In the genomic region with DNA sequence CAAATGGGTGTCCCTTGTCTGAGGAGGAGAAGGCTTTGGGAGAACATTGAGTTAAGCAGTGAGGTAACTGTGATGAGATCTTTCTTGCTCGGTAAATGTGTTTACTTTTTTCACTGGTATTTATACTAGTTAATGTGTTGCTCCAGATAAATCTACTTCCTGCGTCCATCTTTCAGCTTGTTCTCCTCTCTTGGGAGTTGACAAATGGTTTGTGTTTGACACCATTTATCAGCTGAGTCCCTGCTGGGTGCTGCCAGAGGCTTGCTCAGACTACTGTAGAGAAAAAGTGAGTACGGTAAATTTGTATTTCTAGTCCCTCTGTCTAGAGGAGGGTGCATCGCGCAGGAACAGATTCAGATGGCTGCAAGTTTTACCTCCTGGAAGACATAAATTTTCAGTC, we compare ENCODE assay signal across 18 cellular contexts. TPM values are rescaled to one million over a fixed set of nuclear protein-coding genes. Genes with fewer than 3 reads are reported as not detected.
A peak's percentile ranks its signal among the peaks of the same experiment; 100 is the strongest.
DNase-seq lines count a peak whose midpoint lies in the region; ATAC-seq and TF ChIP-seq lines count a peak whose summit lies in the region.
"Had no signal": no experiment of that assay in that cellular context is flagged by ENCODE, and none has a peak within 500 bp of the region (broad histone marks: within the 10 kb centered on the region; RNA-seq: fewer than 3 reads in every experiment).

No MANE protein-coding gene starts in this region.

- intact Hi-C loops in esophagus muscularis mucosa (cut with DNase I) (no loop called here), body of pancreas (cut with DNase I) (no loop called here)

- ATAC-seq in body of pancreas: no peak

- DNase-seq in NCI-H1436 (lab: John Stamatoyannopoulos, UW) (peak; percentile 10), NCI-H1436 treated with DMSO at 0.1 percent for 48 hours (lab: John Stamatoyannopoulos, UW) (no peak), NCI-H69 (lab: John Stamatoyannopoulos, UW) (peak; percentile 77), esophagus muscularis mucosa (ENCODE audit: extremely low spot score) (peak; percentile 75), body of pancreas (no peak), RWPE1 (ENCODE audit: low spot score) (no peak)
- DNase-seq in activated CD4-positive, alpha-beta T cell treated with anti-CD3 and anti-CD28 coated beads for 48 hours: no peak
- DNase-seq: Caco-2; CD4-positive, alpha-beta T cell; EL; GOT3; HFFc6; KBM-7; NCI-H1105 treated with DMSO at 0.1 percent for 48 hours; NCI-H446; NCI-H526 treated with DMSO at 0.1 percent for 48 hours; PC-9 had no signal

- H3K36me3 ChIP-seq in esophagus muscularis mucosa (no peaks in the 10 kb centered on the region), body of pancreas (replicated peaks in 1 of 2; ENCODE audit: insufficient read depth in 1 of 2, low read depth in 2 of 2) (no peaks in the 10 kb centered on the region)
- H3K36me3 ChIP-seq: SJSA1 had no signal

- CTCF ChIA-PET in RWPE1 (lab: Yijun Ruan, JAX): no interaction called here

- H3K27ac ChIP-seq in esophagus muscularis mucosa (replicated peaks in 1 of 4) (no peak overlapping the region), body of pancreas (no peak overlapping the region), RWPE1 (no peak overlapping the region)
- H3K27ac ChIP-seq: PC-9, SJSA1 had no signal

- TF ChIP-seq EP300 in esophagus muscularis mucosa (IDR thresholded peaks at IDR 0.05): no peak

- H3K9me3 ChIP-seq in esophagus muscularis mucosa (no peaks in the 10 kb centered on the region), body of pancreas (no peaks in the 10 kb centered on the region)
- H3K9me3 ChIP-seq: Caco-2, SJSA1 had no signal

- no peak for TF ChIP-seq POLR2A in esophagus muscularis mucosa (IDR thresholded peaks at IDR 0.05; ENCODE audit: low read depth)
- TF ChIP-seq POLR2A in body of pancreas (IDR thresholded peaks at IDR 0.05): no peak

- peaks cover 0 to 3% (median 0%) of the 10 kb centered on the region in 4 donors for H3K27me3 ChIP-seq in esophagus muscularis mucosa
- H3K27me3 ChIP-seq in body of pancreas: no peaks in the 10 kb centered on the region
- H3K27me3 ChIP-seq: SJSA1 had no signal

- POLR2A ChIA-PET in RWPE1 (lab: Yijun Ruan, JAX; ENCODE audit: low non-redundant PET): no interaction called here

- 51% methylated on average over 5 of the region's 5 CpGs for WGBS in esophagus muscularis mucosa
- 33 to 39% methylated on average over 5 of the region's 5 CpGs for WGBS in body of pancreas, 2 donors

- no peaks in the 10 kb centered on the region for H3K4me1 ChIP-seq in esophagus muscularis mucosa
- H3K4me1 ChIP-seq in body of pancreas: no peaks in the 10 kb centered on the region
- H3K4me1 ChIP-seq: Caco-2 had no signal

- no peak for TF ChIP-seq CTCF in esophagus muscularis mucosa (IDR thresholded peaks at IDR 0.05)
- TF ChIP-seq CTCF in body of pancreas (IDR thresholded peaks at IDR 0.05): no peak
- TF ChIP-seq CTCF in RWPE1 (conservative IDR thresholded peaks at IDR 0.05; ENCODE audit: low read depth): no peak

- H3K4me3 ChIP-seq in esophagus muscularis mucosa (no peak overlapping the region), body of pancreas (no peak overlapping the region)
- H3K4me3 ChIP-seq: PC-9, SJSA1 had no signal

RNA-seq across cellular contexts. Expression of a gene that starts 8.3 kb away (rescaled TPM):
- total RNA-seq in esophagus muscularis mucosa (1 to 10 TPM; 1.8 to 5.1 (median 2.3) TPM), body of pancreas (1 to 10 TPM; 1.3 to 2.6 TPM)

Comparison
In these comparisons a context has a peak if more than half of its experiments do, and no peak if none do; other contexts are left out.
1. DNase-seq: peak in NCI-H1436 (single experiment), NCI-H69 (single experiment) and esophagus muscularis mucosa (single experiment); none in NCI-H1436 treated with DMSO at 0.1 percent for 48 hours (single experiment), body of pancreas (0 of 4), activated CD4-positive, alpha-beta T cell treated with anti-CD3 and anti-CD28 coated beads for 48 hours (single experiment) and RWPE1 (single experiment).